Comparison of ENCODE assay signal across 8 cellular contexts in genomic region chr10:72353963-72354355, GRCh38. TPM values are rescaled to one million over a fixed set of nuclear protein-coding genes. Genes with fewer than 3 reads are reported as not detected.
DNase-seq lines count a peak whose midpoint lies in the region; ATAC-seq, FAIRE-seq and TF ChIP-seq lines count a peak whose summit lies in the region.

No MANE protein-coding gene starts in this region.

- DNase-seq in GM04504 (ENCODE audit: low read depth) = peak; percentile 11
- no peak for DNase-seq in activated T-helper 1 cell treated with anti-CD3 and anti-CD28 coated beads, Interleukin-12 subunit alpha, Interleukin-12 subunit beta, Interleukin-2, Interleukin-4 antibody, amounts not matched to agents 30 ng/mL and 10 ng/mL and 1 ng/mL, durations not matched to agents 14 hours and 24 hours and 36 hours (ENCODE audit: low spot score)
- no peak for DNase-seq in right atrium auricular region (ENCODE audit: low spot score)
- DNase-seq in gastrocnemius medialis = peak in 1 of 2 donors; percentile 35
- no peak for DNase-seq in GF-D8 (lab: John Stamatoyannopoulos, UW)
- DNase-seq in D721Med (ENCODE audit: insufficient read length, low spot score) = no peak
- no peak for DNase-seq in putamen (ENCODE audit: low spot score)

- H3K9me3 ChIP-seq in right atrium auricular region = no peaks in the 10 kb centered on the region
- no peaks in the 10 kb centered on the region for H3K9me3 ChIP-seq in gastrocnemius medialis

- H3K4me3 Mint-ChIP-seq in activated T-helper 1 cell treated with anti-CD3 and anti-CD28 coated beads, Interleukin-12 subunit alpha, Interleukin-12 subunit beta, Interleukin-2, Interleukin-4 antibody, amounts not matched to agents 30 ng/mL and 10 ng/mL and 1 ng/mL, durations not matched to agents 14 hours and 24 hours and 36 hours = peak overlapping the region; percentile 97

- ATAC-seq in HG02938 (IDR thresholded peaks at IDR 0.05; ENCODE audit: unreplicated experiment) (peak; percentile 3), gastrocnemius medialis (peak; percentile 24 to 34)

- H3K36me3 ChIP-seq in right atrium auricular region (peaks cover 5% of the 10 kb centered on the region), gastrocnemius medialis (no peaks in the 10 kb centered on the region)

- no peaks in the 10 kb centered on the region for H3K27me3 ChIP-seq in right atrium auricular region
- no peaks in the 10 kb centered on the region for H3K27me3 ChIP-seq in gastrocnemius medialis

- H3K4me1 Mint-ChIP-seq in activated T-helper 1 cell treated with anti-CD3 and anti-CD28 coated beads, Interleukin-12 subunit alpha, Interleukin-12 subunit beta, Interleukin-2, Interleukin-4 antibody, amounts not matched to agents 30 ng/mL and 10 ng/mL and 1 ng/mL, durations not matched to agents 14 hours and 24 hours and 36 hours (ENCODE audit: low read depth) = peaks cover 36% of the 10 kb centered on the region

- in situ Hi-C loops in gastrocnemius medialis (cut with MboI; ENCODE audit: low sequenced_read_pairs in 4 of 4) = loop anchor here (25.0 kb wide), 3 partner anchors 333 to 808 kb away; partner anchors contain the start of genes ECD (in 4 of the 4), FAM149B1 (in 4 of the 4) and MCU (in 3 of the 4)

- peak overlapping the region; percentile 96 for H3K27ac Mint-ChIP-seq in activated T-helper 1 cell treated with anti-CD3 and anti-CD28 coated beads, Interleukin-12 subunit alpha, Interleukin-12 subunit beta, Interleukin-2, Interleukin-4 antibody, amounts not matched to agents 30 ng/mL and 10 ng/mL and 1 ng/mL, durations not matched to agents 14 hours and 24 hours and 36 hours

- H3K4me3 ChIP-seq in right atrium auricular region (peak overlapping the region; percentile 79 to 85), gastrocnemius medialis (peak overlapping the region; percentile 83 to 95 (median 86))

- TF ChIP-seq CTCF in right atrium auricular region (IDR thresholded peaks at IDR 0.05) = no peak
- TF ChIP-seq CTCF in gastrocnemius medialis (IDR thresholded peaks at IDR 0.05 in 4 of 5, conservative IDR thresholded peaks at IDR 0.05 in 1 of 5) = no peak
- TF ChIP-seq CTCF in D721Med (IDR thresholded peaks at IDR 0.05; ENCODE audit: insufficient read depth, missing control alignments) = no peak

- H3K9me3 Mint-ChIP-seq in activated T-helper 1 cell treated with anti-CD3 and anti-CD28 coated beads, Interleukin-12 subunit alpha, Interleukin-12 subunit beta, Interleukin-2, Interleukin-4 antibody, amounts not matched to agents 30 ng/mL and 10 ng/mL and 1 ng/mL, durations not matched to agents 14 hours and 24 hours and 36 hours = no peaks in the 10 kb centered on the region

- intact Hi-C loops in activated T-helper 1 cell treated with anti-CD3 and anti-CD28 coated beads, Interleukin-12 subunit alpha, Interleukin-12 subunit beta, Interleukin-2, Interleukin-4 antibody, amounts not matched to agents 30 ng/mL and 10 ng/mL and 1 ng/mL, durations not matched to agents 14 hours and 24 hours and 36 hours (cut with micrococcal nuclease) = loop anchor here (1.0 to 10.0 kb wide), 4 partner anchors 19 to 1391 kb away; partner anchors contain the start of genes MCU, MRPS16 and SEC24C
- intact Hi-C loops in gastrocnemius medialis (cut with DNase I; ENCODE audit: low total_unique reads) = loop anchor here (5.0 kb wide), 1 partner anchor 1688 kb away; no protein-coding TSS in a partner anchor

- TF ChIP-seq POLR2A in gastrocnemius medialis (IDR thresholded peaks at IDR 0.05) = no peak

- H3K4me1 ChIP-seq in right atrium auricular region (peaks cover 0 to 43% of the 10 kb centered on the region in 2 donors), gastrocnemius medialis (peaks cover 20 to 24% of the 10 kb centered on the region in 2 donors)

- no peak for FAIRE-seq in D721Med (lab: Jason Lieb, UNC)

- peaks cover 12% of the 10 kb centered on the region for H3K36me3 Mint-ChIP-seq in activated T-helper 1 cell treated with anti-CD3 and anti-CD28 coated beads, Interleukin-12 subunit alpha, Interleukin-12 subunit beta, Interleukin-2, Interleukin-4 antibody, amounts not matched to agents 30 ng/mL and 10 ng/mL and 1 ng/mL, durations not matched to agents 14 hours and 24 hours and 36 hours (ENCODE audit: low read depth)

- peaks cover 2% of the 10 kb centered on the region for H3K27me3 Mint-ChIP-seq in activated T-helper 1 cell treated with anti-CD3 and anti-CD28 coated beads, Interleukin-12 subunit alpha, Interleukin-12 subunit beta, Interleukin-2, Interleukin-4 antibody, amounts not matched to agents 30 ng/mL and 10 ng/mL and 1 ng/mL, durations not matched to agents 14 hours and 24 hours and 36 hours (ENCODE audit: insufficient read depth)

- H3K27ac ChIP-seq in right atrium auricular region = peak overlapping the region; percentile 94 to 96
- peak overlapping the region; percentile 93 to 100 (median 98) for H3K27ac ChIP-seq in gastrocnemius medialis

RNA-seq across cellular contexts. Expression of gene DNAJB12, which starts 0.8 kb away (rescaled TPM):
- total RNA-seq in activated T-helper 1 cell treated with anti-CD3 and anti-CD28 coated beads, Interleukin-12 subunit alpha, Interleukin-12 subunit beta, Interleukin-2, Interleukin-4 antibody, amounts not matched to agents 30 ng/mL and 10 ng/mL and 1 ng/mL, durations not matched to agents 14 hours and 24 hours and 36 hours = 32.4 and 38.0 TPM in 2 replicates
- 10 to 100 TPM; 24.5 to 36.8 TPM for total RNA-seq in right atrium auricular region
- total RNA-seq in gastrocnemius medialis = 10 to 100 TPM; 35.8 to 49.7 (median 39.0) TPM
